ENCODE assay signal across 12 cellular contexts in genomic region chr1:81430955-81431646, GRCh38.
DNase-seq lines count a peak whose midpoint lies in the region; ATAC-seq and TF ChIP-seq lines count a peak whose summit lies in the region.
"Had no signal": no experiment of that assay in that cellular context is flagged by ENCODE, and none has a peak within 500 bp of the region (broad histone marks: within the 10 kb centered on the region; RNA-seq: fewer than 3 reads in every experiment).

No MANE protein-coding gene starts in this region.

- CTCF ChIA-PET in naive thymus-derived CD4-positive, alpha-beta T cell (lab: Charles Lee) = no interaction called here

- intact Hi-C loops in heart right ventricle (cut with DNase I) = loop anchor here in 1 of 10 donors (10.0 kb wide), 1 partner anchor 64 kb away; no protein-coding TSS in a partner anchor
- intact Hi-C loops in naive thymus-derived CD4-positive, alpha-beta T cell (cut with micrococcal nuclease) = no loop called here

- H3K4me1 ChIP-seq in heart right ventricle = peaks cover 0 to 41% (median 25%) of the 10 kb centered on the region in 9 donors
- no peaks in the 10 kb centered on the region for H3K4me1 ChIP-seq in naive thymus-derived CD4-positive, alpha-beta T cell (ENCODE audit: control insufficient read depth in 2 of 2, insufficient read depth in 2 of 2, low read length in 2 of 2)

- DNase-seq in heart right ventricle (no peak), renal cortical epithelial cell (ENCODE audit: low read depth) (peak; percentile 38)
- DNase-seq in naive thymus-derived CD4-positive, alpha-beta T cell = no peak
- DNase-seq: activated naive CD4-positive, alpha-beta T cell treated with anti-CD3 and anti-CD28 coated beads, Interleukin-2, amount 50 U/mL, for 16 hours; NCI-H2081; stimulated activated CD4-positive, alpha-beta T cell treated with anti-CD3 and anti-CD28 coated beads, Interleukin-4, amount 100 ng/mL, for 1 hour had no signal

- POLR2A ChIA-PET in naive thymus-derived CD4-positive, alpha-beta T cell (lab: Charles Lee) = no interaction called here

- no peak for TF ChIP-seq CTCF in heart right ventricle (IDR thresholded peaks at IDR 0.05)

- H3K4me3 ChIP-seq in heart right ventricle = no peak overlapping the region
- H3K4me3 ChIP-seq in naive thymus-derived CD4-positive, alpha-beta T cell (ENCODE audit: low read length) = no peak overlapping the region

- no peaks in the 10 kb centered on the region for H3K27me3 Mint-ChIP-seq in naive thymus-derived CD4-positive, alpha-beta T cell

- no peak overlapping the region for H3K4me3 Mint-ChIP-seq in naive thymus-derived CD4-positive, alpha-beta T cell
- H3K4me3 Mint-ChIP-seq: T-helper 2 cell treated with Interferon-gamma antibody and Interleukin-4, amounts not matched to agents 5 μg/mL and 100 μg/mL, for 36 hours had no signal

- no peaks in the 10 kb centered on the region for H3K36me3 Mint-ChIP-seq in naive thymus-derived CD4-positive, alpha-beta T cell

- no peaks in the 10 kb centered on the region for H3K27me3 ChIP-seq in heart right ventricle
- H3K27me3 ChIP-seq in naive thymus-derived CD4-positive, alpha-beta T cell (ENCODE audit: control insufficient read depth in 2 of 2, insufficient read depth in 2 of 2, low read length in 2 of 2) = no peaks in the 10 kb centered on the region

- no peaks in the 10 kb centered on the region for H3K9me3 ChIP-seq in heart right ventricle
- peaks cover 0 to 5% (median 0%) of the 10 kb centered on the region in 3 experiments for H3K9me3 ChIP-seq in naive thymus-derived CD4-positive, alpha-beta T cell (ENCODE audit: control insufficient read depth in 2 of 3, low read length in 3 of 3)

- ATAC-seq in GM19463 (IDR thresholded peaks at IDR 0.05; ENCODE audit: unreplicated experiment) = peak; percentile 57
- ATAC-seq in HG03565 (IDR thresholded peaks at IDR 0.05; ENCODE audit: unreplicated experiment) = peak; percentile 50
- peak in 7 of 8 donors; percentile 13 to 75 (median 68) for ATAC-seq in heart right ventricle
- ATAC-seq in HG02970 (IDR thresholded peaks at IDR 0.05; ENCODE audit: low FRiP score, unreplicated experiment) = no peak
- ATAC-seq in GM21423 (IDR thresholded peaks at IDR 0.05; ENCODE audit: unreplicated experiment) = no peak
- ATAC-seq in naive thymus-derived CD4-positive, alpha-beta T cell = no peak
- ATAC-seq in HG03108 (IDR thresholded peaks at IDR 0.05; ENCODE audit: unreplicated experiment) = no peak

- H3K27ac ChIP-seq in heart right ventricle = peak overlapping the region in 8 of 10 donors; percentile 9 to 83 (median 53)
- H3K27ac ChIP-seq in naive thymus-derived CD4-positive, alpha-beta T cell (ENCODE audit: low read depth, low read length) = no peak overlapping the region

- H3K36me3 ChIP-seq in heart right ventricle = no peaks in the 10 kb centered on the region
- no peaks in the 10 kb centered on the region for H3K36me3 ChIP-seq in naive thymus-derived CD4-positive, alpha-beta T cell (ENCODE audit: control insufficient read depth in 2 of 3, insufficient read depth in 3 of 3, low read length in 3 of 3)

- no peaks in the 10 kb centered on the region for H3K4me1 Mint-ChIP-seq in naive thymus-derived CD4-positive, alpha-beta T cell

- peaks cover 0 to 16% (median 3%) of the 10 kb centered on the region in 11 donors for H3K9me3 Mint-ChIP-seq in naive thymus-derived CD4-positive, alpha-beta T cell
- H3K9me3 Mint-ChIP-seq: T-helper 2 cell treated with Interferon-gamma antibody and Interleukin-4, amounts not matched to agents 5 μg/mL and 100 μg/mL, for 36 hours had no signal

- no peak overlapping the region for H3K27ac Mint-ChIP-seq in naive thymus-derived CD4-positive, alpha-beta T cell
- H3K27ac Mint-ChIP-seq: T-helper 2 cell treated with Interferon-gamma antibody and Interleukin-4, amounts not matched to agents 5 μg/mL and 100 μg/mL, for 36 hours had no signal

- WGBS in heart right ventricle, 2 donors = 54 to 56% methylated on average over 6 of the region's 6 CpGs

Comparison
In these comparisons a context has a peak if more than half of its experiments do, and no peak if none do; other contexts are left out.
1. ATAC-seq: peak in GM19463 (single experiment), HG03565 (single experiment) and heart right ventricle (7 of 8); none in HG02970 (single experiment), GM21423 (single experiment), naive thymus-derived CD4-positive, alpha-beta T cell (single experiment) and HG03108 (single experiment).